In the genomic region with DNA sequence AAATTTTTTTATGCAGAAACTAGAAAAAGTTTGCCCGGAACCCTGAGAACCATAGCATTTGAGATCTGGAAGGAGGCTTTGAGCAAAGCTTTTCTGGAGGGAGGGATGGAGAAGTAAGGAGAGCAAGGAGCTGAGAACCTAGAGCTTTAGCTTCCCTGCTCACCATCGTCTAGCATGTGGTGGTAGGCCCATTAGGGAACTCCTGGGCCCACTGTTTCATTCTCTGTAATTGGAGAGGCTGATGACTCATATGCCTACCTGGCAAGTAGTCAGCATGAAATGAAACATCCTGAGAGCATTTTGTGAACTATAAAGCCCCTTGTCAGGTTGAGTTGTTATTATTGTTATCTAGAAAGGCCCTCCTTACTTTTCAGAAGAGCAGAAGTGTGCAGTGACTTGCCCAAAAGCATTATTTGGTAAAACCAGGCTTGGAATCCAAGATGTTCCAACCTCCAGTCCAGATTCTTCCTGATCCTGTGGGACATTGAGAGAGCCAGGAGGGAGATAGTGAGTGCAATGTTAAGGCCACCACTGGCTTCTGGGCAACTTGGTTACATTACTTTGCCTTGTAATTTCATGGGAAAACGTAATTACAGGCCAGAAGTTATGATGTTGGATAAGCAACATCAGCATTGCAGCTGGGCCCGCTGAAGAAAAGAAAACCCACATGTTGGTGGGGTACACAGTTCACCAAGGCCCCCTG, we compare ENCODE assay signal across 8 cellular contexts.
DNase-seq lines count a peak whose midpoint lies in the region; ATAC-seq, FAIRE-seq and TF ChIP-seq lines count a peak whose summit lies in the region.

No MANE protein-coding gene starts in this region.

- no peak overlapping the region for H3K56ac ChIP-seq in H1 (replicated peaks; ENCODE audit: insufficient read length, low read depth, low read length)

- H3K9me3 ChIP-seq in H1 (ENCODE audit: insufficient read depth in 2 of 2, low read depth in 1 of 2, low read length in 1 of 2): no peaks in the 10 kb centered on the region

- no peak overlapping the region for H3K4ac ChIP-seq in H1 (replicated peaks; ENCODE audit: insufficient read length, low read depth, low read length)

- no peaks in the 10 kb centered on the region for H4K20me1 ChIP-seq in H1 (replicated peaks in 1 of 2; ENCODE audit: control insufficient read depth in 1 of 2, insufficient read depth in 2 of 2, low read length in 2 of 2)

- no peaks in the 10 kb centered on the region for H3K36me3 ChIP-seq in H1 (ENCODE audit: control insufficient read depth in 2 of 4, insufficient read depth in 4 of 4, low read length in 3 of 4)

- H3K27me3 ChIP-seq in H1 (replicated peaks in 1 of 4; ENCODE audit: control insufficient read depth in 3 of 4, extremely low read depth in 1 of 4, insufficient read depth in 3 of 4, low read length in 3 of 4): no peaks in the 10 kb centered on the region

- H3K27ac ChIP-seq in H1 (ENCODE audit: low read depth, low read length): no peak overlapping the region

- no peaks in the 10 kb centered on the region for H3K79me2 ChIP-seq in H1 (ENCODE audit: control insufficient read depth in 1 of 2, insufficient read depth in 2 of 2, low read length in 2 of 2)

- TF ChIP-seq CTCF in H1 (IDR thresholded peaks at IDR 0.05; ENCODE audit: control extremely low read depth in 1 of 3, insufficient read depth in 1 of 3, low read depth in 1 of 3, low read length in 3 of 3): no peak
- TF ChIP-seq CTCF in omental fat pad (IDR thresholded peaks at IDR 0.05): no peak

- POLR2A ChIA-PET in H1 (lab: Charles Lee; ENCODE audit: partially characterized antibody): no interaction called here

- H3K23ac ChIP-seq in H1 (ENCODE audit: insufficient read length): no peak overlapping the region

- H4K91ac ChIP-seq in H1 (replicated peaks; ENCODE audit: insufficient read length, low read length): no peak overlapping the region

- no peak for TF ChIP-seq RAD21 in H1 (IDR thresholded peaks at IDR 0.05 in 1 of 2, conservative IDR thresholded peaks at IDR 0.05 in 1 of 2; ENCODE audit: low read depth in 2 of 2, low read length in 2 of 2)

- ATAC-seq in GM18511 (IDR thresholded peaks at IDR 0.05; ENCODE audit: unreplicated experiment) (peak; percentile 96), HG03469 (IDR thresholded peaks at IDR 0.05; ENCODE audit: unreplicated experiment) (peak; percentile 86), omental fat pad (ENCODE audit: low FRiP score) (no peak)

- no peak overlapping the region for H3K14ac ChIP-seq in H1 (ENCODE audit: insufficient read length)

- no peak overlapping the region for H3K9ac ChIP-seq in H1 (replicated peaks in 1 of 4; ENCODE audit: extremely low read depth in 1 of 4, low read depth in 3 of 4, low read length in 3 of 4)

- no peak overlapping the region for H3K4me3 ChIP-seq in H1 (ENCODE audit: extremely low read depth in 1 of 4, insufficient read depth in 2 of 4, low read depth in 3 of 4, low read length in 4 of 4)

- peaks cover 0 to 5% (median 3%) of the 10 kb centered on the region in 4 experiments; a peak in 3 of 7 replicates for H3K4me1 ChIP-seq in H1 (replicated peaks in 1 of 4; ENCODE audit: control insufficient read depth in 3 of 4, insufficient read depth in 4 of 4, low read length in 3 of 4)

- CTCF ChIA-PET in H1 (lab: Charles Lee; ENCODE audit: partially characterized antibody): interaction anchor here (3.7 kb wide), 1 partner anchor 10 kb away, joined by 17 read pairs; no protein-coding TSS in a partner anchor

- H3K79me1 ChIP-seq in H1 (ENCODE audit: low read depth, low read length): no peaks in the 10 kb centered on the region

- WGBS in H1 (ENCODE audit: extremely low coverage in 1 of 2, insufficient coverage in 1 of 2, insufficient read length in 1 of 2, insufficient replicate concordance in 2 of 2, low coverage in 1 of 2, low lambda C conversion rate in 2 of 2, missing lambda C conversion rate in 1 of 2), 2 experiments: 75% methylated on average over 4 of the region's 4 CpGs; no CpG with 5 or more reads in 1 of the 2 experiments

- no peak overlapping the region for H3K4me2 ChIP-seq in H1 (ENCODE audit: insufficient read depth in 1 of 2, low read depth in 2 of 2, low read length in 2 of 2)

- TF ChIP-seq POLR2A in H1 (IDR thresholded peaks at IDR 0.05; ENCODE audit: control extremely low read depth in 1 of 2, low read depth in 2 of 2, low read length in 2 of 2): no peak

- TF ChIP-seq EP300 in H1 (IDR thresholded peaks at IDR 0.05; ENCODE audit: borderline replicate concordance in 1 of 2, low read depth in 2 of 2, low read length in 2 of 2): no peak

- H2BK5ac ChIP-seq in H1 (ENCODE audit: low read depth, low read length): no peak overlapping the region

- FAIRE-seq in H1 (lab: Jason Lieb, UNC): no peak

- no peak overlapping the region for H2BK12ac ChIP-seq in H1 (ENCODE audit: low read depth, low read length)

- H2BK20ac ChIP-seq in H1 (ENCODE audit: low read length): no peak overlapping the region; the same call in 1 of the 2 replicates

- no peak overlapping the region for H2BK120ac ChIP-seq in H1 (replicated peaks; ENCODE audit: low read depth, low read length)

- no peak overlapping the region for H3K18ac ChIP-seq in H1 (ENCODE audit: extremely low read depth, low read length)

- no peak overlapping the region for H2BK15ac ChIP-seq in H1 (ENCODE audit: low read length)

- H2AK5ac ChIP-seq in H1 (ENCODE audit: low read depth, low read length): no peak overlapping the region

- no peak overlapping the region for H4K8ac ChIP-seq in H1 (ENCODE audit: extremely low read depth, insufficient read depth, low read length)

- H4K5ac ChIP-seq in H1 (ENCODE audit: insufficient read length, low read depth, low read length): no peak overlapping the region

- peak; percentile 4 for DNase-seq in AG08395 (ENCODE audit: low spot score)
- DNase-seq in H1 (ENCODE audit: low read depth in 1 of 2, low spot score in 2 of 2): no peak
- DNase-seq in SKM-1 (lab: John Stamatoyannopoulos, UW; ENCODE audit: unreplicated experiment): no peak
- no peak for DNase-seq in Kasumi-1 (lab: John Stamatoyannopoulos, UW)
- DNase-seq in omental fat pad (ENCODE audit: low spot score): no peak
- DNase-seq in activated naive CD4-positive, alpha-beta T cell (lab: John Stamatoyannopoulos, UW): no peak

- no peaks in the 10 kb centered on the region for H3K23me2 ChIP-seq in H1 (ENCODE audit: low read depth, low read length)

- H2AFZ ChIP-seq in H1 (ENCODE audit: low read length): no peak overlapping the region

TF ChIP-seq in H1, 55 proteins besides CTCF, POLR2A, EP300 and RAD21:
- peak; percentile 83 for TF ChIP-seq JUND (IDR thresholded peaks at IDR 0.05; ENCODE audit: low read length)
- no peak for TF ChIP-seq GTF2F1 (IDR thresholded peaks at IDR 0.05; ENCODE audit: borderline replicate concordance, low read depth, low read length)
